ENCODE assay signal across 9 cellular contexts in the genomic region with DNA sequence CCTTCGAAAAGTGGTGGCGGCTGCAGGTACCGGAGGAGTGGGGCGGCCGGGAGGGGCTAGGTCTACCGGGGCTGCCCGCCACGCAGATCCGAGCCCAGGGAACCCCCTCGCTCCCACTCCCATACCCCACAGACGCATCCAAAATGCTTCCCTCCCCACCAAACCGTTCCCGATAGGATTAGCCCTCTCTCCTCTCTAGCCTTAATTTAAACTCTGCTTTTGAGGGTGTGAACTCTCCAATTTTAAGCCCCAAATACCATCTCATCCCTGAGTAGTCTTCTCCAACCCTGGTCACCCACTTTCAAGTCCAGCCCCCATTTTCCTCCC. TPM values are rescaled to one million over a fixed set of nuclear protein-coding genes. Genes with fewer than 3 reads are reported as not detected.
A peak's percentile ranks its signal among the peaks of the same experiment; 100 is the strongest.
DNase-seq lines count a peak whose midpoint lies in the region; ATAC-seq, FAIRE-seq and TF ChIP-seq lines count a peak whose summit lies in the region.
"Had no signal": no experiment of that assay in that cellular context is flagged by ENCODE, and none has a peak within 500 bp of the region (broad histone marks: within the 10 kb centered on the region; RNA-seq: fewer than 3 reads in every experiment).

No MANE protein-coding gene starts in this region.

- H3K27me3 ChIP-seq in GM12878 (replicated peaks in 1 of 2; ENCODE audit: control insufficient read depth in 2 of 2, insufficient read depth in 2 of 2, low read length in 1 of 2) (peaks cover 10 to 15% of the 10 kb centered on the region in 2 experiments), thoracic aorta (replicated peaks; ENCODE audit: insufficient read depth) (no peaks in the 10 kb centered on the region)

- H3K4me2 ChIP-seq in GM12878 (ENCODE audit: control insufficient read depth, insufficient read depth), result peak overlapping the region; percentile 95

- RAD21 ChIA-PET in GM12878 (lab: Charles Lee; ENCODE audit: unreplicated experiment), result no interaction called here

- no peaks in the 10 kb centered on the region for H4K20me1 ChIP-seq in GM12878 (ENCODE audit: control insufficient read depth, insufficient read depth)

- no peak for TF ChIP-seq CTCF in GM12878 (IDR thresholded peaks at IDR 0.05 in 2 of 3, conservative IDR thresholded peaks at IDR 0.05 in 1 of 3; ENCODE audit: control insufficient read depth in 2 of 3, extremely low read depth in 1 of 3, insufficient read depth in 1 of 3, low read depth in 3 of 3, low read length in 3 of 3)
- TF ChIP-seq CTCF in lower leg skin (IDR thresholded peaks at IDR 0.05), result no peak
- TF ChIP-seq CTCF in thoracic aorta (IDR thresholded peaks at IDR 0.05), result no peak

- no peak for TF ChIP-seq EP300 in GM12878 (IDR thresholded peaks at IDR 0.05; ENCODE audit: borderline replicate concordance in 1 of 2, control insufficient read depth in 1 of 2, low read depth in 2 of 2, low read length in 2 of 2)

- POLR2A ChIA-PET in GM12878 (lab: Charles Lee), result no interaction called here

- TF ChIP-seq RAD21 in GM12878 (IDR thresholded peaks at IDR 0.05; ENCODE audit: insufficient read depth, low read depth, low read length), result no peak

- no peak for FAIRE-seq in GM12878 (lab: Jason Lieb, UNC)

- H3K27ac ChIP-seq in GM12878 (ENCODE audit: control insufficient read depth, insufficient read depth) (no peak overlapping the region), thoracic aorta (no peak overlapping the region)

- CTCF ChIA-PET in GM12878 (lab: Yijun Ruan, JAX), result no interaction called here

- intact Hi-C loops in GM12878 (cut with micrococcal nuclease; ENCODE audit: unreplicated experiment) (no loop called here), lower leg skin (cut with DNase I; ENCODE audit: low total_unique reads) (no loop called here)

- TF ChIP-seq POLR2A in GM12878 (IDR thresholded peaks at IDR 0.05; ENCODE audit: low read depth, low read length), result no peak
- TF ChIP-seq POLR2A in lower leg skin (IDR thresholded peaks at IDR 0.05), result no peak

- H2AFZ ChIP-seq in GM12878 (ENCODE audit: control insufficient read depth, low read depth, low read length), result peak overlapping the region; percentile 62; the same call in 1 of the 2 replicates

- 2% methylated on average over 10 of the region's 13 CpGs for WGBS in GM12878 (ENCODE audit: insufficient coverage, insufficient replicate concordance, low lambda C conversion rate, missing lambda C conversion rate)
- 0 to 18% methylated on average over 3 to 13 of the region's 13 CpGs for WGBS in lower leg skin, 2 donors

- peak; percentile 28 for DNase-seq in activated CD8-positive, alpha-beta memory T cell treated with anti-CD3 and anti-CD28 coated beads, Interleukin-2, amount 50 U/mL, for 1 hour (ENCODE audit: extremely low read depth)
- no peak for DNase-seq in activated CD8-positive, alpha-beta memory T cell treated with anti-CD3 and anti-CD28 coated beads for 24 hours
- DNase-seq in GM12878 (ENCODE audit: low read depth, low spot score), result no peak
- no peak for DNase-seq in lower leg skin (ENCODE audit: low spot score in 2 of 2)
- no peak for DNase-seq in thoracic aorta (ENCODE audit: low spot score)
- DNase-seq in retina, result no peak
- no peak for DNase-seq in dedifferentiated amniotic fluid mesenchymal stem cell (ENCODE audit: extremely low spot score)
- DNase-seq: SIG-M5 had no signal

- no peaks in the 10 kb centered on the region for H3K9me3 ChIP-seq in GM12878 (replicated peaks; ENCODE audit: control insufficient read depth, insufficient read depth, low read length)
- no peaks in the 10 kb centered on the region for H3K9me3 ChIP-seq in thoracic aorta

- in situ Hi-C loops in GM12878 (cut with MboI), result no loop called here

- SMC1A ChIA-PET in GM12878 (lab: Charles Lee; ENCODE audit: uncharacterized antibody, unreplicated experiment), result no interaction called here

- no peaks in the 10 kb centered on the region for H3K79me2 ChIP-seq in GM12878 (ENCODE audit: control insufficient read depth, insufficient read depth, low read length)

- no peak overlapping the region; the same call in 1 of the 2 replicates for H3K9ac ChIP-seq in GM12878 (ENCODE audit: control insufficient read depth, insufficient read depth, low read length)

- H3K4me3 ChIP-seq in GM12878 (peak overlapping the region; percentile 72), lower leg skin (ENCODE audit: low read depth, poor library complexity, severe bottlenecking) (peak overlapping the region; percentile 75), thoracic aorta (peak overlapping the region; percentile 89)

- ATAC-seq in GM12878 (no peak), thoracic aorta (ENCODE audit: insufficient number of reproducible peaks, low FRiP score, low read depth) (no peak), HG03442 (IDR thresholded peaks at IDR 0.05; ENCODE audit: unreplicated experiment) (no peak)

- peaks cover 3% of the 10 kb centered on the region; the same call in 1 of the 2 replicates for H3K4me1 ChIP-seq in GM12878 (ENCODE audit: control insufficient read depth, insufficient read depth, low read length)
- peaks cover 10 to 15% of the 10 kb centered on the region in 2 donors for H3K4me1 ChIP-seq in thoracic aorta (ENCODE audit: control insufficient read depth in 1 of 2, low read depth in 2 of 2)

- H3K36me3 ChIP-seq in GM12878 (ENCODE audit: control insufficient read depth in 2 of 2, insufficient read depth in 2 of 2, low read length in 1 of 2) (no peaks in the 10 kb centered on the region), thoracic aorta (peaks cover 3% of the 10 kb centered on the region)

- BruUV-seq in GM12878 (replicated peaks; lab: Mats Ljungman, UMichigan), result no TSS peak

RNA-seq across cellular contexts. Expression of gene CXCL16, which starts 0.3 kb away (rescaled TPM):
- total RNA-seq in GM12878 (2013; cell fraction: nucleolus; rRNA removed), result 0.33 TPM in 1 of 2 replicates, not detected in the other
- total RNA-seq in GM12878 (2014; rRNA removed) (0.62 and 0.71 TPM in 2 replicates), GM12878 (2014; rRNA removed; fragmentation: Illumina TruSeq; extraction: Trizol) (0.67 and 0.74 TPM in 2 replicates), GM12878 (2021) (1.4 and 2.1 TPM in 2 replicates), lower leg skin (10 to 100 TPM; 25.0 to 28.1 (median 25.5) TPM), thoracic aorta (10 to 100 TPM; 27.6 to 41.7 TPM)
- polyA plus RNA-seq in GM12878 (2011; ENCODE audit: low read depth), result 0.30 TPM
- polyA plus RNA-seq in GM12878 (2011; rRNA removed) (0.68 and 0.84 TPM in 2 replicates), GM12878 (2014; fragmentation: Illumina TruSeq; extraction: Trizol) (1.7 and 2.2 TPM in 2 replicates), GM12878 (2014; fragmentation: Nextera tagmentation; extraction: Ambion mirVana) (under 1 TPM; 0.26 to 0.35 TPM), GM12878 (2014; rRNA removed) (0.89 and 1.9 TPM in 2 replicates), GM12878 (2016; fragmentation: Nextera tagmentation; extraction: Ambion mirVana) (under 1 TPM; 0.15 to 0.35 TPM)
- 0.77 and 1.1 TPM in 2 replicates for polyA plus RNA-seq in GM12878 (2011; cell fraction: cytosol; rRNA removed)
- polyA plus RNA-seq in GM12878 (2011; cell fraction: nucleus; rRNA removed), result 0.51 and 0.58 TPM in 2 replicates
- polyA plus RNA-seq in GM12878 (2012), result 0.61 and 0.79 TPM in 2 replicates
- 0.22 and 0.88 TPM in 2 replicates for polyA minus RNA-seq in GM12878 (2011; rRNA and poly(A)+ RNA removed)
- not detected in 2 replicates for polyA minus RNA-seq in GM12878 (2011; cell fraction: cytosol; rRNA and poly(A)+ RNA removed)
- polyA minus RNA-seq in GM12878 (2011; cell fraction: nucleus; rRNA and poly(A)+ RNA removed), result 0.12 TPM in 1 of 2 replicates, not detected in the other

RNA-seq across cellular contexts. Expression of gene ZMYND15, which starts 0.4 kb away (rescaled TPM):
- total RNA-seq in GM12878 (2013; cell fraction: nucleolus; rRNA removed), result 0.21 TPM in 1 of 2 replicates, not detected in the other
- total RNA-seq in GM12878 (2014; rRNA removed) (not detected in 2 replicates), GM12878 (2014; rRNA removed; fragmentation: Illumina TruSeq; extraction: Trizol) (0.04 and 0.05 TPM in 2 replicates), GM12878 (2021) (0.08 and 0.11 TPM in 2 replicates), lower leg skin (1 to 10 TPM in 2 of 4 donors, under 1 TPM in 1, not detected in 1; 0.46 to 1.7 (median 1.2) TPM), thoracic aorta (1 to 10 TPM; 2.5 to 5.8 TPM)
- polyA plus RNA-seq in GM12878 (2011; ENCODE audit: low read depth), result not detected
- polyA plus RNA-seq in GM12878 (2011; rRNA removed) (0.04 TPM in 1 of 2 replicates, not detected in the other), GM12878 (2014; fragmentation: Illumina TruSeq; extraction: Trizol) (0.03 TPM in 1 of 2 replicates, not detected in the other), GM12878 (2014; fragmentation: Nextera tagmentation; extraction: Ambion mirVana) (not detected), GM12878 (2014; rRNA removed) (0.17 and 0.19 TPM in 2 replicates), GM12878 (2016; fragmentation: Nextera tagmentation; extraction: Ambion mirVana) (under 1 TPM in 1 of 2 experiments, not detected in 1; 0.07 TPM)
- polyA plus RNA-seq in GM12878 (2011; cell fraction: cytosol; rRNA removed), result 0.03 and 0.10 TPM in 2 replicates
- 0.07 and 0.40 TPM in 2 replicates for polyA plus RNA-seq in GM12878 (2011; cell fraction: nucleus; rRNA removed)
- not detected in 2 replicates for polyA plus RNA-seq in GM12878 (2012)
- not detected in 2 replicates for polyA minus RNA-seq in GM12878 (2011; rRNA and poly(A)+ RNA removed)
- not detected in 2 replicates for polyA minus RNA-seq in GM12878 (2011; cell fraction: cytosol; rRNA and poly(A)+ RNA removed)
- not detected in 2 replicates for polyA minus RNA-seq in GM12878 (2011; cell fraction: nucleus; rRNA and poly(A)+ RNA removed)

RNA-seq across cellular contexts. Expression of gene MED11, which starts 8.8 kb away (rescaled TPM):
- total RNA-seq in GM12878 (2013; cell fraction: nucleolus; rRNA removed), result 10.2 and 11.0 TPM in 2 replicates
- total RNA-seq in GM12878 (2014; rRNA removed) (31.9 and 32.3 TPM in 2 replicates), GM12878 (2014; rRNA removed; fragmentation: Illumina TruSeq; extraction: Trizol) (34.9 and 35.1 TPM in 2 replicates), GM12878 (2021) (18.4 and 22.4 TPM in 2 replicates), lower leg skin (10 to 100 TPM; 22.9 to 47.0 (median 40.9) TPM), thoracic aorta (10 to 100 TPM; 18.8 to 21.9 TPM)
- polyA plus RNA-seq in GM12878 (2011; ENCODE audit: low read depth), result 13.5 TPM
- polyA plus RNA-seq in GM12878 (2011; rRNA removed) (26.3 and 33.1 TPM in 2 replicates), GM12878 (2014; fragmentation: Illumina TruSeq; extraction: Trizol) (26.8 and 31.4 TPM in 2 replicates), GM12878 (2014; fragmentation: Nextera tagmentation; extraction: Ambion mirVana) (10 to 100 TPM; 41.3 to 45.9 TPM), GM12878 (2014; rRNA removed) (35.4 and 40.0 TPM in 2 replicates), GM12878 (2016; fragmentation: Nextera tagmentation; extraction: Ambion mirVana) (10 to 100 TPM; 36.9 to 44.3 TPM)
- 43.0 and 45.7 TPM in 2 replicates for polyA plus RNA-seq in GM12878 (2011; cell fraction: cytosol; rRNA removed)
- polyA plus RNA-seq in GM12878 (2011; cell fraction: nucleus; rRNA removed), result 21.0 and 22.3 TPM in 2 replicates
- polyA plus RNA-seq in GM12878 (2012), result 15.7 and 18.6 TPM in 2 replicates
- 23.8 and 28.7 TPM in 2 replicates for polyA minus RNA-seq in GM12878 (2011; rRNA and poly(A)+ RNA removed)
- 6.1 and 6.7 TPM in 2 replicates for polyA minus RNA-seq in GM12878 (2011; cell fraction: cytosol; rRNA and poly(A)+ RNA removed)
- polyA minus RNA-seq in GM12878 (2011; cell fraction: nucleus; rRNA and poly(A)+ RNA removed), result 3.7 and 6.0 TPM in 2 replicates

RNA-seq across cellular contexts. Expression of gene ARRB2, which starts 29.6 kb away (rescaled TPM):
- total RNA-seq in GM12878 (2013; cell fraction: nucleolus; rRNA removed), result 28.7 and 33.9 TPM in 2 replicates
- total RNA-seq in GM12878 (2014; rRNA removed) (43.9 and 45.7 TPM in 2 replicates), GM12878 (2014; rRNA removed; fragmentation: Illumina TruSeq; extraction: Trizol) (39.8 and 42.7 TPM in 2 replicates), GM12878 (2021) (70.0 and 75.2 TPM in 2 replicates), lower leg skin (10 to 100 TPM in 3 of 4 donors, 1 to 10 TPM in 1; 8.5 to 16.4 (median 11.8) TPM), thoracic aorta (10 to 100 TPM; 64.5 to 66.3 TPM)
- polyA plus RNA-seq in GM12878 (2011; ENCODE audit: low read depth), result 18.2 TPM
- polyA plus RNA-seq in GM12878 (2011; rRNA removed) (27.3 and 43.5 TPM in 2 replicates), GM12878 (2014; fragmentation: Illumina TruSeq; extraction: Trizol) (50.3 and 68.4 TPM in 2 replicates), GM12878 (2014; fragmentation: Nextera tagmentation; extraction: Ambion mirVana) (1 to 10 TPM; 6.5 to 7.3 TPM), GM12878 (2014; rRNA removed) (55.4 and 69.2 TPM in 2 replicates), GM12878 (2016; fragmentation: Nextera tagmentation; extraction: Ambion mirVana) (10 to 100 TPM; 29.6 to 31.2 TPM)
- 48.7 and 59.8 TPM in 2 replicates for polyA plus RNA-seq in GM12878 (2011; cell fraction: cytosol; rRNA removed)
- polyA plus RNA-seq in GM12878 (2011; cell fraction: nucleus; rRNA removed), result 81.3 and 85.2 TPM in 2 replicates
- polyA plus RNA-seq in GM12878 (2012), result 33.8 and 44.4 TPM in 2 replicates
- 27.4 and 32.8 TPM in 2 replicates for polyA minus RNA-seq in GM12878 (2011; rRNA and poly(A)+ RNA removed)
- 14.8 and 18.0 TPM in 2 replicates for polyA minus RNA-seq in GM12878 (2011; cell fraction: cytosol; rRNA and poly(A)+ RNA removed)
- 13.5 and 18.7 TPM in 2 replicates for polyA minus RNA-seq in GM12878 (2011; cell fraction: nucleus; rRNA and poly(A)+ RNA removed)

RNA-seq across cellular contexts. Expression of gene TM4SF5, which starts 31.7 kb away (rescaled TPM):
- total RNA-seq in GM12878 (2013; cell fraction: nucleolus; rRNA removed), result not detected in 2 replicates
- total RNA-seq in GM12878 (2014; rRNA removed) (0.40 TPM in 1 of 2 replicates, not detected in the other), GM12878 (2014; rRNA removed; fragmentation: Illumina TruSeq; extraction: Trizol) (not detected in 2 replicates), GM12878 (2021) (not detected in 2 replicates), lower leg skin (not detected), thoracic aorta (not detected)
- polyA plus RNA-seq in GM12878 (2011; ENCODE audit: low read depth), result not detected
- polyA plus RNA-seq in GM12878 (2011; rRNA removed) (not detected in 2 replicates), GM12878 (2014; fragmentation: Illumina TruSeq; extraction: Trizol) (not detected in 2 replicates), GM12878 (2014; fragmentation: Nextera tagmentation; extraction: Ambion mirVana) (not detected), GM12878 (2014; rRNA removed) (not detected in 2 replicates), GM12878 (2016; fragmentation: Nextera tagmentation; extraction: Ambion mirVana) (not detected)
- not detected in 2 replicates for polyA plus RNA-seq in GM12878 (2011; cell fraction: cytosol; rRNA removed)
- polyA plus RNA-seq in GM12878 (2011; cell fraction: nucleus; rRNA removed), result not detected in 2 replicates
- polyA plus RNA-seq in GM12878 (2012), result not detected in 2 replicates
- polyA minus RNA-seq in GM12878 (2011; rRNA and poly(A)+ RNA removed), result not detected in 2 replicates
- not detected in 2 replicates for polyA minus RNA-seq in GM12878 (2011; cell fraction: cytosol; rRNA and poly(A)+ RNA removed)
- polyA minus RNA-seq in GM12878 (2011; cell fraction: nucleus; rRNA and poly(A)+ RNA removed), result not detected in 2 replicates

Comparison
In these comparisons a context has a peak if more than half of its experiments do, and no peak if none do; other contexts are left out.
1. RNA of gene CXCL16, which starts 0.3 kb away (total RNA-seq): 27.6 to 41.7 TPM in thoracic aorta and 25.0 to 28.1 TPM in lower leg skin; 0.33 to 2.1 TPM in GM12878; every median in the first group is over 4 times any median in the second.
2. Peak in every context shown above with its lines, with median percentiles within 50 percentile points of each other: H3K4me3 ChIP-seq.